Comparison of ENCODE assay signal across 8 cellular contexts in genomic region chrX:48631376-48632090, GRCh38. TPM values are rescaled to one million over a fixed set of nuclear protein-coding genes. Genes with fewer than 3 reads are reported as not detected.
DNase-seq lines count a peak whose midpoint lies in the region; TF ChIP-seq lines count a peak whose summit lies in the region.

No MANE protein-coding gene starts in this region.

- H3K27ac ChIP-seq in brain microvascular endothelial cell (no peak overlapping the region), smooth muscle cell (ENCODE audit: low read depth) (no peak overlapping the region)

- no peaks in the 10 kb centered on the region for H3K9me3 ChIP-seq in smooth muscle cell (replicated peaks; ENCODE audit: low read depth)

- H3F3A ChIP-seq in smooth muscle cell (ENCODE audit: low read depth) = no peaks in the 10 kb centered on the region

- H3K9ac ChIP-seq in smooth muscle cell (ENCODE audit: low read depth) = no peak overlapping the region

- in situ Hi-C loops in brain microvascular endothelial cell (cut with HindIII; ENCODE audit: low pct_ligation_motif_present, low sequenced_read_pairs) = no loop called here

- WGBS in smooth muscle cell (ENCODE audit: low lambda C conversion rate) = 61% methylated on average over 18 of the region's 18 CpGs

- H3K4me1 ChIP-seq in smooth muscle cell (ENCODE audit: low read depth) = no peaks in the 10 kb centered on the region

- H3K4me2 ChIP-seq in smooth muscle cell = no peak overlapping the region

- H3K4me3 ChIP-seq in HFF-Myc (replicated peaks; ENCODE audit: low read depth, low read length) (no peak overlapping the region), brain microvascular endothelial cell (ENCODE audit: low read depth, low read length) (no peak overlapping the region), smooth muscle cell (no peak overlapping the region)

- H2AFZ ChIP-seq in smooth muscle cell (ENCODE audit: low read depth) = no peak overlapping the region

- H3K79me2 ChIP-seq in smooth muscle cell (ENCODE audit: low read depth) = no peaks in the 10 kb centered on the region

- no peaks in the 10 kb centered on the region for H3K36me3 ChIP-seq in brain microvascular endothelial cell (replicated peaks)
- H3K36me3 ChIP-seq in smooth muscle cell (ENCODE audit: low read depth) = no peaks in the 10 kb centered on the region

- TF ChIP-seq CTCF in HFF-Myc (IDR thresholded peaks at IDR 0.05; ENCODE audit: low read depth, low read length, missing control alignments) (peak; percentile 52), brain microvascular endothelial cell (IDR thresholded peaks at IDR 0.05; ENCODE audit: low read depth, low read length, missing control alignments) (peak; percentile 71), smooth muscle cell (IDR thresholded peaks at IDR 0.05; ENCODE audit: borderline replicate concordance, insufficient read depth, poor library complexity, severe bottlenecking) (peak; percentile 43)

- no peaks in the 10 kb centered on the region for H3K27me3 ChIP-seq in brain microvascular endothelial cell (replicated peaks)
- H3K27me3 ChIP-seq in smooth muscle cell (ENCODE audit: low read depth) = no peaks in the 10 kb centered on the region

- H4K20me1 ChIP-seq in smooth muscle cell (ENCODE audit: low read depth) = no peaks in the 10 kb centered on the region

- DNase-seq in EH (ENCODE audit: low read depth) (peak; percentile 91), HFF-Myc (ENCODE audit: extremely low read depth, low read depth) (peak; percentile 76), NCI-H187 (lab: John Stamatoyannopoulos, UW) (peak; percentile 12 to 29), UCSD-AML1 (lab: John Stamatoyannopoulos, UW; ENCODE audit: unreplicated experiment) (peak; percentile 79), brain microvascular endothelial cell (peak; percentile 86), iPS DF 4.7 (ENCODE audit: extremely low read depth, low spot score) (peak; percentile 44), smooth muscle cell (lab: John Stamatoyannopoulos, UW; ENCODE audit: unreplicated experiment) (no peak), AML-193 (lab: John Stamatoyannopoulos, UW) (no peak)

RNA-seq across cellular contexts. Expression of gene WDR13, which starts 34.2 kb away (rescaled TPM):
- total RNA-seq in smooth muscle cell = 46.9 and 55.3 TPM in 2 replicates
- 113 and 133 TPM in 2 replicates for polyA plus RNA-seq in smooth muscle cell

RNA-seq across cellular contexts. Expression of gene WAS, which starts 52.1 kb away (rescaled TPM):
- 0.54 and 2.5 TPM in 2 replicates for total RNA-seq in smooth muscle cell
- polyA plus RNA-seq in smooth muscle cell = 0.15 and 0.24 TPM in 2 replicates

RNA-seq across cellular contexts. Expression of gene RBM3, which starts 57.2 kb away (rescaled TPM):
- total RNA-seq in smooth muscle cell = 110 and 156 TPM in 2 replicates
- polyA plus RNA-seq in smooth muscle cell = 111 and 116 TPM in 2 replicates

Comparison
In these comparisons a context has a peak if more than half of its experiments do, and no peak if none do; other contexts are left out.
1. DNase-seq: peak in EH (single experiment), HFF-Myc (single experiment), NCI-H187 (2 of 2), UCSD-AML1 (single experiment), brain microvascular endothelial cell (single experiment) and iPS DF 4.7 (single experiment); none in smooth muscle cell (single experiment) and AML-193 (0 of 2).
2. Peak in every context shown above with its lines, with median percentiles within 50 percentile points of each other: CTCF ChIP-seq.